ENCODE assay signal across 12 cellular contexts in the genomic region with DNA sequence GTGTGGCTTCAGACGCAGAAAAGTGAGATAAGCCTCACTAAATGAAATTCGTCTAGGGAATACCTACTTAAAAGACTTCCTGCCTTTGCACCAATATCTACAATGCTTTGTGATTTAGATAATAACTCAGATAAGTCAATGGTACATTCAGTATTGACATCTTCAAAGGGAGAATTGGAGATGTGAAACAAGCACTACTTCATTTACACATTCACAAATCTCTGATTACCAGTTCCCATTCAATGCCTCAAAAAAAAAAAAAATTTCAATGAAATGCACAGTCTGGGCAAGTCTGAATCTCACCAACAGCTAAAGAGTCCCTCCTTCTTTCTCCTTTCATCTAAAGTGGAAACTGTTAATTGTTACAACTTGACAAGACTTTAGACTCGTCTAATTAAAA. TPM values are rescaled to one million over a fixed set of nuclear protein-coding genes. Genes with fewer than 3 reads are reported as not detected.
DNase-seq lines count a peak whose midpoint lies in the region; ATAC-seq lines count a peak whose summit lies in the region.
"Had no signal": no experiment of that assay in that cellular context is flagged by ENCODE, and none has a peak within 500 bp of the region (broad histone marks: within the 10 kb centered on the region; RNA-seq: fewer than 3 reads in every experiment).

No MANE protein-coding gene starts in this region.

- CTCF ChIA-PET in activated CD4-positive, alpha-beta memory T cell treated with anti-CD3 and anti-CD28 coated beads for 36 hours (lab: Charles Lee), result interaction anchor here (0.7 to 7.3 kb wide), 4 partner anchors 8 to 220 kb away, joined by 3 to 130 read pairs (median 5); partner anchors contain the start of genes NEK8 and TLCD1

- peaks cover 61% of the 10 kb centered on the region for H3K4me1 Mint-ChIP-seq in activated T-cell treated with anti-CD3 and anti-CD28 coated beads, Interleukin-2, amount 50 U/mL, for 72 hours (ENCODE audit: low read depth)
- H3K4me1 Mint-ChIP-seq in activated CD4-positive, alpha-beta memory T cell treated with anti-CD3 and anti-CD28 coated beads for 36 hours (ENCODE audit: low read depth), result peaks cover 59% of the 10 kb centered on the region

- peak overlapping the region; percentile 88 for H3K27ac Mint-ChIP-seq in activated T-cell treated with anti-CD3 and anti-CD28 coated beads, Interleukin-2, amount 50 U/mL, for 72 hours
- peak overlapping the region; percentile 96 for H3K27ac Mint-ChIP-seq in activated CD4-positive, alpha-beta memory T cell treated with anti-CD3 and anti-CD28 coated beads for 36 hours

- no peak for ATAC-seq in activated T-cell treated with anti-CD3 and anti-CD28 coated beads, Interleukin-2, amount 50 U/mL, for 72 hours (replicated peaks in 1 of 2)
- ATAC-seq in GM18519 (IDR thresholded peaks at IDR 0.05; ENCODE audit: low FRiP score, unreplicated experiment), result no peak
- ATAC-seq: foreskin keratinocyte had no signal

- H3K36me3 Mint-ChIP-seq in activated T-cell treated with anti-CD3 and anti-CD28 coated beads, Interleukin-2, amount 50 U/mL, for 72 hours (ENCODE audit: insufficient read depth in 2 of 2), result peaks cover 13 to 44% of the 10 kb centered on the region in 2 donors
- H3K36me3 Mint-ChIP-seq in activated CD4-positive, alpha-beta memory T cell treated with anti-CD3 and anti-CD28 coated beads for 36 hours, result peaks cover 46% of the 10 kb centered on the region

- peak overlapping the region; percentile 96 for H3K4me3 Mint-ChIP-seq in activated T-cell treated with anti-CD3 and anti-CD28 coated beads, Interleukin-2, amount 50 U/mL, for 72 hours
- peak overlapping the region; percentile 95 for H3K4me3 Mint-ChIP-seq in activated CD4-positive, alpha-beta memory T cell treated with anti-CD3 and anti-CD28 coated beads for 36 hours

- H3K36me3 ChIP-seq in iPS-20b (ENCODE audit: insufficient read depth, low read depth, low read length), result peaks cover 52% of the 10 kb centered on the region
- H3K36me3 ChIP-seq in subcutaneous abdominal adipose tissue (ENCODE audit: control insufficient read depth in 5 of 5, insufficient read depth in 5 of 5, low read length in 5 of 5), result peaks cover 0 to 7% (median 3%) of the 10 kb centered on the region in 5 donors

- no peaks in the 10 kb centered on the region for H3K9me3 Mint-ChIP-seq in activated T-cell treated with anti-CD3 and anti-CD28 coated beads, Interleukin-2, amount 50 U/mL, for 72 hours
- no peaks in the 10 kb centered on the region for H3K9me3 Mint-ChIP-seq in activated CD4-positive, alpha-beta memory T cell treated with anti-CD3 and anti-CD28 coated beads for 36 hours

- intact Hi-C loops in activated CD4-positive, alpha-beta memory T cell treated with anti-CD3 and anti-CD28 coated beads for 36 hours (cut with micrococcal nuclease), result loop anchor here (2.0 kb wide), 1 partner anchor 137 kb away; no protein-coding TSS in a partner anchor

- no peak overlapping the region for H3K27ac ChIP-seq in iPS-20b (ENCODE audit: low read length)
- H3K27ac ChIP-seq in subcutaneous abdominal adipose tissue (ENCODE audit: low read depth, low read length), result peak overlapping the region; percentile 79

- peak overlapping the region; percentile 97; the same call in 1 of the 2 replicates for H3K9ac ChIP-seq in iPS-20b (ENCODE audit: low read depth, low read length)
- H3K9ac ChIP-seq in subcutaneous abdominal adipose tissue (ENCODE audit: low read length in 5 of 5), result peak overlapping the region in 1 of 5 donors; percentile 89

- DNase-seq in activated T-cell treated with anti-CD3 and anti-CD28 coated beads, Interleukin-2, amount 50 U/mL, for 72 hours, result no peak
- no peak for DNase-seq in activated T-cell treated with anti-CD3 and anti-CD28 coated beads for 4 hours
- no peak for DNase-seq in activated CD4-positive, alpha-beta memory T cell treated with anti-CD3 and anti-CD28 coated beads for 36 hours
- DNase-seq in T1000 (lab: John Stamatoyannopoulos, UW), result no peak
- no peak for DNase-seq in stimulated activated CD4-positive, alpha-beta T cell treated with anti-CD3 and anti-CD28 coated beads, Interleukin-2, amount 100 ng/mL, for 48 hours
- DNase-seq: BE2C, foreskin keratinocyte had no signal

- H3K27me3 ChIP-seq in iPS-20b (ENCODE audit: insufficient read depth, low read length), result no peaks in the 10 kb centered on the region
- H3K27me3 ChIP-seq in subcutaneous abdominal adipose tissue (ENCODE audit: control insufficient read depth in 5 of 5, insufficient read depth in 4 of 5, low read length in 5 of 5), result no peaks in the 10 kb centered on the region
- H3K27me3 ChIP-seq: BE2C, foreskin keratinocyte, Peyer's patch had no signal

- H3K4me1 ChIP-seq in iPS-20b (ENCODE audit: insufficient read depth, low read length), result peaks cover 12% of the 10 kb centered on the region
- peaks cover 4 to 62% (median 58%) of the 10 kb centered on the region in 5 donors for H3K4me1 ChIP-seq in subcutaneous abdominal adipose tissue (ENCODE audit: control insufficient read depth in 5 of 5, insufficient read depth in 5 of 5, low read length in 5 of 5)

- H3K4me3 ChIP-seq in iPS-20b (ENCODE audit: low read length) (peak overlapping the region; percentile 84), subcutaneous abdominal adipose tissue (ENCODE audit: low read depth in 1 of 5, low read length in 5 of 5) (no peak overlapping the region)

- POLR2A ChIA-PET in activated CD4-positive, alpha-beta memory T cell treated with anti-CD3 and anti-CD28 coated beads for 36 hours (lab: Charles Lee), result interaction anchor here (0.7 to 1.2 kb wide), 2 partner anchors 38 to 174 kb away, joined by 4 read pairs; no protein-coding TSS in a partner anchor

- no peaks in the 10 kb centered on the region for H3K27me3 Mint-ChIP-seq in activated T-cell treated with anti-CD3 and anti-CD28 coated beads, Interleukin-2, amount 50 U/mL, for 72 hours (ENCODE audit: low read depth)
- no peaks in the 10 kb centered on the region for H3K27me3 Mint-ChIP-seq in activated CD4-positive, alpha-beta memory T cell treated with anti-CD3 and anti-CD28 coated beads for 36 hours

- H3K9me3 ChIP-seq in iPS-20b (ENCODE audit: insufficient read depth, low read depth, low read length), result no peaks in the 10 kb centered on the region
- H3K9me3 ChIP-seq in subcutaneous abdominal adipose tissue (ENCODE audit: control insufficient read depth in 5 of 5, low read length in 5 of 5), result no peaks in the 10 kb centered on the region
- H3K9me3 ChIP-seq: BE2C, Peyer's patch had no signal

RNA-seq across cellular contexts. Expression of gene PHF12, which starts 3.7 kb away (rescaled TPM):
- total RNA-seq in activated T-cell treated with anti-CD3 and anti-CD28 coated beads, Interleukin-2, amount 50 U/mL, for 72 hours, result 10 to 100 TPM; 67.7 to 81.6 TPM
- 10 to 100 TPM; 44.0 to 44.8 TPM for total RNA-seq in activated CD4-positive, alpha-beta memory T cell treated with anti-CD3 and anti-CD28 coated beads for 36 hours

RNA-seq across cellular contexts. Expression of gene DHRS13, which starts 44.8 kb away (rescaled TPM):
- 10 to 100 TPM; 21.3 to 25.3 TPM for total RNA-seq in activated T-cell treated with anti-CD3 and anti-CD28 coated beads, Interleukin-2, amount 50 U/mL, for 72 hours
- total RNA-seq in activated CD4-positive, alpha-beta memory T cell treated with anti-CD3 and anti-CD28 coated beads for 36 hours, result 10 to 100 TPM; 18.0 to 20.6 TPM

RNA-seq across cellular contexts. Expression of gene FLOT2, which starts 50.1 kb away (rescaled TPM):
- total RNA-seq in activated T-cell treated with anti-CD3 and anti-CD28 coated beads, Interleukin-2, amount 50 U/mL, for 72 hours, result 100 to 1,000 TPM; 138 to 141 TPM
- total RNA-seq in activated CD4-positive, alpha-beta memory T cell treated with anti-CD3 and anti-CD28 coated beads for 36 hours, result 100 to 1,000 TPM; 110 to 118 TPM

RNA-seq across cellular contexts. Expression of gene SEZ6, which starts 58.2 kb away (rescaled TPM):
- total RNA-seq in activated T-cell treated with anti-CD3 and anti-CD28 coated beads, Interleukin-2, amount 50 U/mL, for 72 hours, result not detected
- total RNA-seq in activated CD4-positive, alpha-beta memory T cell treated with anti-CD3 and anti-CD28 coated beads for 36 hours, result not detected
- total RNA-seq: foreskin keratinocyte, LHCN-M2 had no signal
